Comparison of ENCODE assay signal across 1 cellular context in the genomic region with DNA sequence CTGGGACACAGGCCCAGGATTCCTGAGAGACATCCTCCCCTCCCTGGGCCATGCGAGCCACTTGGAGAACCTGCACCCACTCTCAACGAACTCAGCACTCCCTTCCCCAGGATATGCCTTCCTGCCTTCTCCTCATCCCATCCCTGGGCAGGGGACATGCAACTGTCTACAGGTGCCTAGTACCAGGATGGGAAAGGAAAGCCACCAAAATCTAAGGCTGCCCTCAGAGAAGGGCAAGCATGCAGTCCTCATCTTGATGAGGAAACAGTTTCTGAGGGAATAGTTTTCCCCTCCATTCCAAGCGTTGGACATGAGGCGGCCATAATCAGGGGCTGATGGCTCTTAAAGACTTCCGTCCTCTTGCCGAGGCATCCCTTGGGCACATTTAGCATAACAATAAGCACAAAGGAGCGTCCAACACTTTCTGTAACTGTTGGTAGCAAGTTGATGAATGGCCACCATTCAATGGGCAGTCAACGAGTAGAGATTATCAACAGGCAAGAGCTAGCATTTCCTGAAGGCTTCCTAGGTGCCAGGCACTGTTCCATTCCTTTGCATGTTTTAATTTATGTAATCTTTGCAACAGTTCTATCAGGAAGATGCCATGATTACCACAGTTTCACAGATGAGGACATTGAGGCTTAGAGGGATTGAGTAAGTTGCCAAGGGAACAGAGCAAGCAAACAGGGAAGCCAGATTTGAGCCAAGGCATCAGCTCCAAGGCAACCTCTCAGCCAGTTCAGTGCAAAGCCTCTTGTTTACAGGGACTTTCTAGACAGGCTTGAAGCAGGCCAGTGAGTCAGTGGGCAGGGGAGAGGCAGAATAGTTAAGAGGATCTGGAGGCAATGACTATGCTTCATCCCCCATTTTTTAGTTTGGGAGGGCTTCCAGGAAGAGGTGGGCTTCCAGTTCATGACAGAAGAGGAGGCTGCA.
TF ChIP-seq lines count a peak whose summit lies in the region.

No MANE protein-coding gene starts in this region.

TF ChIP-seq in IMR-90, 13 proteins besides CTCF, POLR2A, EP300 and RAD21 (continued from another document):
- TF ChIP-seq, protein P1, sequence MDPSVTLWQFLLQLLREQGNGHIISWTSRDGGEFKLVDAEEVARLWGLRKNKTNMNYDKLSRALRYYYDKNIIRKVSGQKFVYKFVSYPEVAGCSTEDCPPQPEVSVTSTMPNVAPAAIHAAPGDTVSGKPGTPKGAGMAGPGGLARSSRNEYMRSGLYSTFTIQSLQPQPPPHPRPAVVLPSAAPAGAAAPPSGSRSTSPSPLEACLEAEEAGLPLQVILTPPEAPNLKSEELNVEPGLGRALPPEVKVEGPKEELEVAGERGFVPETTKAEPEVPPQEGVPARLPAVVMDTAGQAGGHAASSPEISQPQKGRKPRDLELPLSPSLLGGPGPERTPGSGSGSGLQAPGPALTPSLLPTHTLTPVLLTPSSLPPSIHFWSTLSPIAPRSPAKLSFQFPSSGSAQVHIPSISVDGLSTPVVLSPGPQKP (IDR thresholded peaks at IDR 0.05; ENCODE audit: borderline replicate concordance, low read depth, low read length) = no peak
- TF ChIP-seq RFX5 (IDR thresholded peaks at IDR 0.05; ENCODE audit: low read depth, low read length) (no peak), CEBPB (IDR thresholded peaks at IDR 0.05; ENCODE audit: low read depth, low read length) (no peak), MXI1 (IDR thresholded peaks at IDR 0.05; ENCODE audit: borderline replicate concordance, low read depth, low read length) (no peak), BHLHE40 (IDR thresholded peaks at IDR 0.05; ENCODE audit: low read depth, low read length) (no peak), CHD1 (IDR thresholded peaks at IDR 0.05; ENCODE audit: low read depth, low read length) (no peak), RCOR1 (IDR thresholded peaks at IDR 0.05; ENCODE audit: insufficient replicate concordance, low read length) (no peak), MAZ (IDR thresholded peaks at IDR 0.05; ENCODE audit: borderline replicate concordance, low read depth, low read length) (no peak), FOS (IDR thresholded peaks at IDR 0.05; ENCODE audit: low read depth, low read length) (no peak)
TF ChIP-seq in IMR-90: peak in this region for 0.
